Comparison of ENCODE assay signal across 21 cellular contexts in genomic region chr18:50749421-50749820, GRCh38.
DNase-seq lines count a peak whose midpoint lies in the region; ATAC-seq, FAIRE-seq and TF ChIP-seq lines count a peak whose summit lies in the region.
"Had no signal": no experiment of that assay in that cellular context is flagged by ENCODE, and none has a peak within 500 bp of the region (broad histone marks: within the 10 kb centered on the region; RNA-seq: fewer than 3 reads in every experiment).

No MANE protein-coding gene starts in this region.

- no peaks in the 10 kb centered on the region for H3K27me3 Mint-ChIP-seq in nephron progenitor cell (ENCODE audit: low read depth, poor library complexity)
- H3K27me3 Mint-ChIP-seq in activated naive CD4-positive, alpha-beta T cell treated with anti-CD3 and anti-CD28 coated beads, Interleukin-2, amount 10 ng/mL, durations not matched to agents 7 days and 5 days = peaks cover 18% of the 10 kb centered on the region

- no peak overlapping the region for H3K4me3 Mint-ChIP-seq in nephron progenitor cell
- no peak overlapping the region for H3K4me3 Mint-ChIP-seq in activated naive CD4-positive, alpha-beta T cell treated with anti-CD3 and anti-CD28 coated beads, Interleukin-2, amount 10 ng/mL, durations not matched to agents 7 days and 5 days

- no peak for TF ChIP-seq CTCF in bronchial epithelial cell (IDR thresholded peaks at IDR 0.05; ENCODE audit: insufficient read depth, low read length, severe bottlenecking)
- no peak for TF ChIP-seq CTCF in nephron progenitor cell (IDR thresholded peaks at IDR 0.05)

- no peaks in the 10 kb centered on the region for H3K36me3 ChIP-seq in HUES48 (ENCODE audit: control insufficient read depth, insufficient read depth, low read length)
- H3K36me3 ChIP-seq in bronchial epithelial cell (ENCODE audit: control insufficient read depth, insufficient read depth, low read length) = no peaks in the 10 kb centered on the region
- H3K36me3 ChIP-seq: BE2C had no signal

- peak overlapping the region; percentile 46 for H3K27ac Mint-ChIP-seq in nephron progenitor cell
- H3K27ac Mint-ChIP-seq in activated naive CD4-positive, alpha-beta T cell treated with anti-CD3 and anti-CD28 coated beads, Interleukin-2, amount 10 ng/mL, durations not matched to agents 7 days and 5 days = no peak overlapping the region

- DNase-seq in ELF-1 (ENCODE audit: low read depth, low spot score) = peak; percentile 31
- no peak for DNase-seq in bronchial epithelial cell (ENCODE audit: low read depth)
- DNase-seq in nephron progenitor cell = no peak
- DNase-seq in MV-4-11 (lab: John Stamatoyannopoulos, UW) = no peak
- no peak for DNase-seq in DMS53 (lab: John Stamatoyannopoulos, UW)
- no peak for DNase-seq in activated naive CD4-positive, alpha-beta T cell treated with anti-CD3 and anti-CD28 coated beads, Interleukin-2, amount 10 ng/mL, durations not matched to agents 7 days and 5 days
- DNase-seq: BE2C, DMS79, GOT3, Karpas-422, NCI-H187 treated with DMSO at 0.1 percent for 48 hours, NCI-H510A treated with DMSO at 0.1 percent for 48 hours, NCI-H774, SIG-M5, SK-N-SH had no signal

- no peak for ATAC-seq in GM19328 (IDR thresholded peaks at IDR 0.05; ENCODE audit: unreplicated experiment)
- ATAC-seq: A549, GM12878, Panc1 had no signal

- H3K4me3 ChIP-seq in HUES48 (ENCODE audit: low read depth, low read length) = no peak overlapping the region
- H3K4me3 ChIP-seq in bronchial epithelial cell (ENCODE audit: low read depth, low read length) = no peak overlapping the region
- H3K4me3 ChIP-seq: A549, GM12878 had no signal

- H3K9me3 Mint-ChIP-seq in nephron progenitor cell = peaks cover 6% of the 10 kb centered on the region
- H3K9me3 Mint-ChIP-seq in activated naive CD4-positive, alpha-beta T cell treated with anti-CD3 and anti-CD28 coated beads, Interleukin-2, amount 10 ng/mL, durations not matched to agents 7 days and 5 days = no peaks in the 10 kb centered on the region

- FAIRE-seq in bronchial epithelial cell (lab: Jason Lieb, UNC) = peak; percentile 72
- FAIRE-seq: A549, GM12878, HTR-8/SVneo had no signal

- no peaks in the 10 kb centered on the region for H3K9me3 ChIP-seq in HUES48 (ENCODE audit: control insufficient read depth, insufficient read depth, low read length)
- H3K9me3 ChIP-seq: A549, BE2C, SK-N-SH had no signal

- no peaks in the 10 kb centered on the region for H3K27me3 ChIP-seq in HUES48 (ENCODE audit: control insufficient read depth, insufficient read depth, low read length)
- no peaks in the 10 kb centered on the region for H3K27me3 ChIP-seq in bronchial epithelial cell (ENCODE audit: control insufficient read depth, insufficient read depth, low read length)
- H3K27me3 ChIP-seq: BE2C had no signal

- peaks cover 27% of the 10 kb centered on the region for H3K4me1 ChIP-seq in HUES48 (ENCODE audit: control insufficient read depth, insufficient read depth, low read length)
- H3K4me1 ChIP-seq: A549 had no signal

- peaks cover 67% of the 10 kb centered on the region for H3K4me1 Mint-ChIP-seq in nephron progenitor cell
- no peaks in the 10 kb centered on the region for H3K4me1 Mint-ChIP-seq in activated naive CD4-positive, alpha-beta T cell treated with anti-CD3 and anti-CD28 coated beads, Interleukin-2, amount 10 ng/mL, durations not matched to agents 7 days and 5 days

- H3K36me3 Mint-ChIP-seq in nephron progenitor cell (ENCODE audit: low read depth) = no peaks in the 10 kb centered on the region
- H3K36me3 Mint-ChIP-seq in activated naive CD4-positive, alpha-beta T cell treated with anti-CD3 and anti-CD28 coated beads, Interleukin-2, amount 10 ng/mL, durations not matched to agents 7 days and 5 days = no peaks in the 10 kb centered on the region

- no peak overlapping the region for H3K9ac ChIP-seq in HUES48 (ENCODE audit: low read depth, low read length)
- H3K9ac ChIP-seq: SK-N-SH had no signal

- CTCF ChIA-PET in activated naive CD4-positive, alpha-beta T cell treated with anti-CD3 and anti-CD28 coated beads, Interleukin-2, amount 10 ng/mL, durations not matched to agents 7 days and 5 days (lab: Charles Lee) = no interaction called here

- H3K27ac ChIP-seq in HUES48 (ENCODE audit: low read depth, low read length) = peak overlapping the region; percentile 77
- H3K27ac ChIP-seq: A549 had no signal
